In the genomic region with DNA sequence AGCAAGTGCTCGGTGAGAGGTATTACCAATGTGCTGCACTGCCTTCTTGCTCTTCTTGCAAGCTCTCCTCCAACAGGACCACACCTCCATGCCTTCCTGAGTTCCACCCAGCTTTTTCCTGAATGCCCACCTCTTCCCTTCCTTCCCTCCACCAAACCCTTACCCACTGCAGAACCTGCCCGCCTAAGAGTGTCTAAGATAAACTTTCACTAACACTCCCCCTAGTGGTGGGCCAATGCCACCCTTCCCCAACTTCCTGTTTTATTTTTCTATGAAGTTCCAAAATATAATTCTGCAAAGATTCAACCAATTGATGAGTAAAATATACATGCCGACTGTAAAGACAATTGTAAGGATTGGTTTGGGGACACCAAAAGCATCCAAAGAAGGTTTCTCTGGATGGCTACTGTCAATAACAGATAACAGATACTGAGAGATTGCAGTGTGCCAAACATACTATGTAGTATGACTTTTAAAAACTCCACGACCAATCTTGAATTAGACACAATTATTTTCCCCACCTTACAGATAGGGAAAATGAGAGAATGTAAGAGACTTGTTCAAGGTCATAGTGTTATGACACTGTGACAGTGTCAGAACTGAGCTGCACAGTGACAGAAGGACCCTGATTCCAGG, we compare ENCODE assay signal across 8 cellular contexts.
A peak's percentile ranks its signal among the peaks of the same experiment; 100 is the strongest.
DNase-seq lines count a peak whose midpoint lies in the region; ATAC-seq lines count a peak whose summit lies in the region.

No MANE protein-coding gene starts in this region.

- in situ Hi-C loops in KBM-7 (cut with MboI; ENCODE audit: low pct_unique_long_range_greater_than_20kb, low sequenced_read_pairs) = no loop called here

- no peaks in the 10 kb centered on the region for H3K4me1 Mint-ChIP-seq in activated naive CD8-positive, alpha-beta T cell treated with anti-CD3 and anti-CD28 coated beads, Interleukin-2, amount 50 U/mL, for 24 hours

- H3K27ac Mint-ChIP-seq in activated naive CD8-positive, alpha-beta T cell treated with anti-CD3 and anti-CD28 coated beads, Interleukin-2, amount 50 U/mL, for 24 hours = no peak overlapping the region

- H3K9me3 Mint-ChIP-seq in activated naive CD8-positive, alpha-beta T cell treated with anti-CD3 and anti-CD28 coated beads, Interleukin-2, amount 50 U/mL, for 24 hours = no peaks in the 10 kb centered on the region

- peak; percentile 50 for DNase-seq in AG08395 (ENCODE audit: low spot score)
- peak; percentile 79 for DNase-seq in KBM-7
- DNase-seq in T follicular helper cell (ENCODE audit: low read depth) = peak; percentile 31
- peak; percentile 52 for DNase-seq in activated naive CD8-positive, alpha-beta T cell treated with anti-CD3 and anti-CD28 coated beads, Interleukin-2, amount 50 U/mL, for 24 hours
- peak; percentile 66 for DNase-seq in iPS-NIHi11 (ENCODE audit: low spot score)
- peak; percentile 37 for DNase-seq in stimulated activated CD4-positive, alpha-beta T cell treated with anti-CD3 and anti-CD28 coated beads, Interleukin-2, amount 100 ng/mL, for 4 hours (ENCODE audit: low read depth)
- no peak for DNase-seq in NCI-H187 treated with DMSO at 0.1 percent for 48 hours (lab: John Stamatoyannopoulos, UW)

- H3K4me3 Mint-ChIP-seq in activated naive CD8-positive, alpha-beta T cell treated with anti-CD3 and anti-CD28 coated beads, Interleukin-2, amount 50 U/mL, for 24 hours = no peak overlapping the region

- H3K36me3 Mint-ChIP-seq in activated naive CD8-positive, alpha-beta T cell treated with anti-CD3 and anti-CD28 coated beads, Interleukin-2, amount 50 U/mL, for 24 hours (ENCODE audit: low read depth) = no peaks in the 10 kb centered on the region

- ATAC-seq in GM18519 (IDR thresholded peaks at IDR 0.05; ENCODE audit: low FRiP score, unreplicated experiment) = peak; percentile 72
- peak; percentile 71 for ATAC-seq in activated naive CD8-positive, alpha-beta T cell treated with anti-CD3 and anti-CD28 coated beads, Interleukin-2, amount 50 U/mL, for 24 hours

- H3K27me3 Mint-ChIP-seq in activated naive CD8-positive, alpha-beta T cell treated with anti-CD3 and anti-CD28 coated beads, Interleukin-2, amount 50 U/mL, for 24 hours = peaks cover 7% of the 10 kb centered on the region
